In genomic region chr4:110869862-110870577, GRCh38 we compare ENCODE assay signal across 9 cellular contexts.
DNase-seq lines count a peak whose midpoint lies in the region; ATAC-seq and TF ChIP-seq lines count a peak whose summit lies in the region.
"Had no signal": no experiment of that assay in that cellular context is flagged by ENCODE, and none has a peak within 500 bp of the region (broad histone marks: within the 10 kb centered on the region; RNA-seq: fewer than 3 reads in every experiment).

No MANE protein-coding gene starts in this region.

- no peak overlapping the region for H4K91ac ChIP-seq in neuronal stem cell (ENCODE audit: low read depth, low read length, poor library complexity)

- no peaks in the 10 kb centered on the region for H3K4me1 Mint-ChIP-seq in T-helper 17 cell
- H3K4me1 Mint-ChIP-seq: activated naive CD4-positive, alpha-beta T cell treated with anti-CD3 and anti-CD28 coated beads, Interleukin-2, amount 10 ng/mL, durations not matched to agents 7 days and 5 days had no signal

- no peaks in the 10 kb centered on the region for H3K27me3 Mint-ChIP-seq in T-helper 17 cell
- H3K27me3 Mint-ChIP-seq: activated naive CD4-positive, alpha-beta T cell treated with anti-CD3 and anti-CD28 coated beads, Interleukin-2, amount 10 ng/mL, durations not matched to agents 7 days and 5 days had no signal

- no peak overlapping the region for H2AK5ac ChIP-seq in neuronal stem cell (ENCODE audit: low read depth, low read length)

- no peak overlapping the region for H3K4me2 ChIP-seq in neuronal stem cell (ENCODE audit: insufficient read depth, low read length, poor library complexity, severe bottlenecking)

- H3K9ac ChIP-seq in neuronal stem cell (ENCODE audit: low read depth, low read length, poor library complexity) = no peak overlapping the region

- H3K27ac Mint-ChIP-seq in T-helper 17 cell = no peak overlapping the region
- H3K27ac Mint-ChIP-seq: activated naive CD4-positive, alpha-beta T cell treated with anti-CD3 and anti-CD28 coated beads, Interleukin-2, amount 10 ng/mL, durations not matched to agents 7 days and 5 days had no signal

- H2AFZ ChIP-seq in neuronal stem cell (ENCODE audit: low read length) = no peak overlapping the region

- H3K27me3 ChIP-seq in neuronal stem cell (ENCODE audit: control insufficient read depth in 3 of 3, insufficient read depth in 3 of 3, low read depth in 1 of 3, low read length in 3 of 3) (peaks cover 0 to 5% (median 0%) of the 10 kb centered on the region in 3 experiments), foreskin keratinocyte (no peaks in the 10 kb centered on the region)

- no peak overlapping the region for H3K18ac ChIP-seq in neuronal stem cell (ENCODE audit: low read length)

- no peak overlapping the region for H3K14ac ChIP-seq in neuronal stem cell (ENCODE audit: low read length)

- no peak overlapping the region for H2BK120ac ChIP-seq in neuronal stem cell (ENCODE audit: low read depth, low read length)

- ATAC-seq in GM19351 (IDR thresholded peaks at IDR 0.05; ENCODE audit: unreplicated experiment) = peak; percentile 76
- peak; percentile 75 for ATAC-seq in HG03060 (IDR thresholded peaks at IDR 0.05; ENCODE audit: low read depth, unreplicated experiment)
- ATAC-seq in T-helper 17 cell = no peak
- ATAC-seq in foreskin keratinocyte = no peak

- no peak overlapping the region for H2BK15ac ChIP-seq in neuronal stem cell (ENCODE audit: low read length)

- H3K36me3 ChIP-seq in neuronal stem cell (replicated peaks in 1 of 2; ENCODE audit: control insufficient read depth in 2 of 2, insufficient read depth in 2 of 2, low read length in 2 of 2) = no peaks in the 10 kb centered on the region

- no peaks in the 10 kb centered on the region for H3K79me1 ChIP-seq in neuronal stem cell (ENCODE audit: low read depth, low read length)

- TF ChIP-seq CTCF in foreskin keratinocyte (conservative IDR thresholded peaks at IDR 0.05) = no peak

- H3K27ac ChIP-seq in neuronal stem cell (replicated peaks; ENCODE audit: low read length) = no peak overlapping the region
- H3K27ac ChIP-seq in foreskin keratinocyte = no peak overlapping the region

- no peak overlapping the region for H2BK5ac ChIP-seq in neuronal stem cell (ENCODE audit: low read length)

- H3K23ac ChIP-seq in neuronal stem cell (ENCODE audit: low read depth, low read length, poor library complexity) = no peak overlapping the region

- H3K9me3 ChIP-seq in T-helper 17 cell (ENCODE audit: control insufficient read depth, low read length, poor library complexity, severe bottlenecking) (no peaks in the 10 kb centered on the region), neuronal stem cell (replicated peaks in 1 of 2; ENCODE audit: control insufficient read depth in 2 of 2, insufficient read depth in 1 of 2, low read depth in 1 of 2, low read length in 2 of 2) (no peaks in the 10 kb centered on the region)

- no peak overlapping the region for H2BK12ac ChIP-seq in neuronal stem cell (ENCODE audit: low read length)

- no peak overlapping the region for H3K4me3 ChIP-seq in neuronal stem cell (ENCODE audit: low read length in 2 of 2)

- no peak overlapping the region for H3K4ac ChIP-seq in neuronal stem cell (ENCODE audit: low read length)

- no peak overlapping the region for H4K8ac ChIP-seq in neuronal stem cell (ENCODE audit: low read depth, low read length)

- peak overlapping the region; percentile 28 for H3K4me3 Mint-ChIP-seq in T-helper 17 cell
- H3K4me3 Mint-ChIP-seq: activated naive CD4-positive, alpha-beta T cell treated with anti-CD3 and anti-CD28 coated beads, Interleukin-2, amount 10 ng/mL, durations not matched to agents 7 days and 5 days had no signal

- no CpG with 5 or more reads among the region's 1 CpG for WGBS in neuronal stem cell (ENCODE audit: extremely low coverage in 2 of 2, insufficient read length in 2 of 2, insufficient replicate concordance in 1 of 2), 2 donors

- peak; percentile 52 for DNase-seq in COLO829 (ENCODE audit: low spot score)
- no peak for DNase-seq in T-helper 17 cell
- no peak for DNase-seq in neuronal stem cell (ENCODE audit: low spot score)
- DNase-seq in germinal center (ENCODE audit: low spot score) = no peak
- no peak for DNase-seq in foreskin keratinocyte
- DNase-seq in stimulated activated CD4-positive, alpha-beta T cell treated with anti-CD3 and anti-CD28 coated beads, Interleukin-4, amount 100 ng/mL, for 4 hours = no peak
- DNase-seq: activated naive CD4-positive, alpha-beta T cell treated with anti-CD3 and anti-CD28 coated beads, Interleukin-2, amount 10 ng/mL, durations not matched to agents 7 days and 5 days had no signal

- no peaks in the 10 kb centered on the region for H3K4me1 ChIP-seq in neuronal stem cell (ENCODE audit: control insufficient read depth in 2 of 2, insufficient read depth in 1 of 2, low read depth in 1 of 2, low read length in 2 of 2)
- peaks cover 13% of the 10 kb centered on the region for H3K4me1 ChIP-seq in foreskin keratinocyte

- H3K36me3 Mint-ChIP-seq in T-helper 17 cell (ENCODE audit: low read depth) = no peaks in the 10 kb centered on the region
- H3K36me3 Mint-ChIP-seq: activated naive CD4-positive, alpha-beta T cell treated with anti-CD3 and anti-CD28 coated beads, Interleukin-2, amount 10 ng/mL, durations not matched to agents 7 days and 5 days had no signal

Comparison
In these comparisons a context has a peak if more than half of its experiments do, and no peak if none do; other contexts are left out.
1. ATAC-seq: peak in GM19351 (single experiment) and HG03060 (single experiment); none in T-helper 17 cell (single experiment) and foreskin keratinocyte (single experiment).